ENCODE assay signal across 27 cellular contexts in genomic region chr17:51064061-51064735, GRCh38. TPM values are rescaled to one million over a fixed set of nuclear protein-coding genes. Genes with fewer than 3 reads are reported as not detected.
DNase-seq lines count a peak whose midpoint lies in the region; ATAC-seq and TF ChIP-seq lines count a peak whose summit lies in the region.
"Had no signal": no experiment of that assay in that cellular context is flagged by ENCODE, and none has a peak within 500 bp of the region (broad histone marks: within the 10 kb centered on the region; RNA-seq: fewer than 3 reads in every experiment).

No MANE protein-coding gene starts in this region.

- intact Hi-C loops in mucosa of descending colon (cut with DNase I, micrococcal nuclease): no loop called here

- no peaks in the 10 kb centered on the region for H3K27me3 ChIP-seq in HAP-1 (ENCODE audit: low read depth)
- H3K27me3 ChIP-seq: BLaER1, cardiac muscle cell, upper lobe of right lung had no signal

- H3K9me3 ChIP-seq in mucosa of descending colon (no peaks in the 10 kb centered on the region), HAP-1 (no peaks in the 10 kb centered on the region)
- H3K9me3 ChIP-seq: BLaER1, psoas muscle, upper lobe of right lung had no signal

- ATAC-seq in mucosa of descending colon (peak; percentile 38), GM18519 (IDR thresholded peaks at IDR 0.05; ENCODE audit: low FRiP score, unreplicated experiment) (no peak)
- ATAC-seq: left cardiac atrium, SK-N-SH treated with all-trans-retinoic acid at 6 μM for 48 hours, upper lobe of right lung had no signal

- H3K4me1 ChIP-seq in mucosa of descending colon (ENCODE audit: low read depth) (peaks cover 4% of the 10 kb centered on the region), HAP-1 (no peaks in the 10 kb centered on the region; the same call in 1 of the 2 replicates)
- H3K4me1 ChIP-seq: BLaER1, upper lobe of right lung had no signal

- in situ Hi-C loops in HAP-1 (cut with MboI; ENCODE audit: low sequenced_read_pairs): loop anchor here (5.0 kb wide), 1 partner anchor 62 kb away; no protein-coding TSS in a partner anchor

- no peaks in the 10 kb centered on the region for H3K36me3 ChIP-seq in mucosa of descending colon (ENCODE audit: low read depth)
- H3K36me3 ChIP-seq in HAP-1 (replicated peaks): no peaks in the 10 kb centered on the region
- H3K36me3 ChIP-seq: cardiac muscle cell, upper lobe of right lung had no signal

- peak; percentile 55 for DNase-seq in EH (ENCODE audit: low read depth)
- peak; percentile 12 for DNase-seq in LoVo (ENCODE audit: low spot score)
- peak; percentile 49 for DNase-seq in dermis blood vessel endothelial cell
- DNase-seq in mucosa of descending colon: no peak
- DNase-seq in stimulated activated CD4-positive, alpha-beta T cell treated with anti-CD3 and anti-CD28 coated beads, Interleukin-15, amount 100 ng/mL, for 24 hours: no peak
- no peak for DNase-seq in HuH-7 (ENCODE audit: low spot score)
- no peak for DNase-seq in HAP-1 (ENCODE audit: low spot score in 2 of 2)
- DNase-seq: ACHN; activated CD4-positive, alpha-beta T cell treated with anti-CD3 and anti-CD28 coated beads, Interleukin-2, amount 10 ng/mL, durations not matched to agents 7 days and 5 days; activated naive CD4-positive, alpha-beta T cell treated with Interleukin-2 at 50 U/mL for 16 hours; activated T-cell treated with anti-CD3 and anti-CD28 coated beads, Interleukin-2, amount 50 U/mL, for 48 hours; amygdala; COR-L47; DMS79 treated with DMSO at 0.1 percent for 48 hours; left cardiac atrium; MV-4-11; naive B cell; NCI-H187; NCI-H526 treated with DMSO at 0.1 percent for 48 hours; nucleus accumbens; psoas muscle; substantia nigra; upper lobe of right lung had no signal

- no peak for TF ChIP-seq CTCF in mucosa of descending colon (IDR thresholded peaks at IDR 0.05)

- H3K4me3 ChIP-seq in mucosa of descending colon (no peak overlapping the region), HAP-1 (no peak overlapping the region)
- H3K4me3 ChIP-seq: BLaER1, cardiac muscle cell, psoas muscle, upper lobe of right lung had no signal

RNA-seq across cellular contexts. Expression of gene SPAG9, which starts 56.5 kb away (rescaled TPM):
- total RNA-seq in dermis blood vessel endothelial cell: 121 and 122 TPM in 2 replicates
- 10 to 100 TPM; 64.1 to 96.7 (median 79.8) TPM for total RNA-seq in mucosa of descending colon

Comparison
In these comparisons a context has a peak if more than half of its experiments do, and no peak if none do; other contexts are left out.
1. DNase-seq: peak in EH (single experiment), LoVo (single experiment) and dermis blood vessel endothelial cell (single experiment); none in mucosa of descending colon (0 of 3), stimulated activated CD4-positive, alpha-beta T cell treated with anti-CD3 and anti-CD28 coated beads, Interleukin-15, amount 100 ng/mL, for 24 hours (single experiment), HuH-7 (single experiment) and HAP-1 (0 of 2).